ENCODE assay signal across 8 cellular contexts in the genomic region with DNA sequence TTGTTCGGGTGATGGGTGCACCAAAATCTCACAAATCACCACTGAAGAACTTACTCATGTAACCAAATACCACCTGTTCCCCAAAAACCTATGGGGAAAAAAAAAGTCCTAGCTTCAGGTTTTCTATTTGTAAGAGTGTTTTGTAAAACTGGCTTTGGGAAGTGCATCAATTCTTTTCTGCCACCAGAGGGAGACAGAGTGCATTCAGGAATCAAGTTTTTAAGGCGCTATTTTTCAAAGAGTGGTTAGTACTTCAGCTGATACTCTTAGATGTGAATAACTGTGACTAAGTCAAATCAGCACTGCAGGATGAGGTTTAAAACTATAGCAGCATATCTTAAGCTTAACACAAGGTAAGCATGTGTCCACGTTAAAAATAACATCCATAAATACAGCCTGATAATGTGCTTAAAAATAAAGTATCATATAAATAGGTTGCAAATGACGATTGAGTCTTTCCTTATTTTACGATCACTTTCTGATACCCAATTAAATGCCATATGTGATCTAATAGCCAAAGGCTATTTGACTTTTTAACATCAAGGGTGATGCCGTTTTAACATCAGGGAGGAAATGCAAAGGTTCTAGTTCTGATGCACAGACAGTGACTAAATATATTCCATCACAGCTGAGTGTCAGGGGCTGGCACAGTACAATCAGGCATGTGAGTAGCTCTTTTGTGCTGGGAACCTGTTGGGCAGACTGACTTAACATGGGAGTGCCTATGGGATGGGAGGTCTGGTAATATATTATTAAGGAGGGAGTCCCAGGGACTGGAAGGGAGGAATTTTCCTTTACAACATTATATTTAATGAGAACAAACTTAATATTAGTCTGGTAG. TPM values are rescaled to one million over a fixed set of nuclear protein-coding genes. Genes with fewer than 3 reads are reported as not detected.
DNase-seq lines count a peak whose midpoint lies in the region; ATAC-seq, FAIRE-seq and TF ChIP-seq lines count a peak whose summit lies in the region.

No MANE protein-coding gene starts in this region.

- ATAC-seq in A549 (0 out of 6 replicates have a peak, but pooled peaks of 1 of the 2 experiments have one; percentile 41), sciatic nerve (no peak), HG03439 (IDR thresholded peaks at IDR 0.05; ENCODE audit: unreplicated experiment) (no peak)

- TF ChIP-seq POLR2A in A549 (IDR thresholded peaks at IDR 0.05; ENCODE audit: low read length) (no peak), suprapubic skin (IDR thresholded peaks at IDR 0.05) (no peak)

- H3K27me3 ChIP-seq in suprapubic skin: peaks cover 6% of the 10 kb centered on the region

- TF ChIP-seq EP300 in A549 (IDR thresholded peaks at IDR 0.05) (no peak), suprapubic skin (IDR thresholded peaks at IDR 0.05) (no peak)

- FAIRE-seq in A549 (lab: Jason Lieb, UNC): no peak

- H3K27ac ChIP-seq in A549 (no peak overlapping the region), suprapubic skin (no peak overlapping the region)

- no peak overlapping the region for H3K4me2 ChIP-seq in A549

- POLR2A ChIA-PET in A549 (lab: Yijun Ruan, JAX): no interaction called here

- CTCF ChIA-PET in A549 (lab: Yijun Ruan, JAX): interaction anchor here (0.6 to 6.4 kb wide), 42 partner anchors 8 to 1334 kb away, joined by 3 to 58 read pairs (median 4); partner anchors contain the start of gene LYZL2

- no peaks in the 10 kb centered on the region for H3K36me3 ChIP-seq in suprapubic skin

- peak; percentile 42 to 59; a peak in 4 of 5 replicates for TF ChIP-seq RAD21 in A549 (conservative IDR thresholded peaks at IDR 0.05 in 1 of 2, IDR thresholded peaks at IDR 0.05 in 1 of 2)

- no peak overlapping the region for H3K4me3 ChIP-seq in A549
- no peak overlapping the region for H3K4me3 ChIP-seq in astrocyte of the spinal cord (ENCODE audit: low read depth, low read length)
- H3K4me3 ChIP-seq in suprapubic skin: no peak overlapping the region

- intact Hi-C loops in sciatic nerve (cut with DNase I): no loop called here

- 35% methylated on average over 6 of the region's 6 CpGs for WGBS in A549 (ENCODE audit: missing lambda C conversion rate)
- 46% methylated on average over 6 of the region's 6 CpGs for WGBS in suprapubic skin

- H3K9me3 ChIP-seq in A549 (no peaks in the 10 kb centered on the region), suprapubic skin (no peaks in the 10 kb centered on the region)

- H3K4me1 ChIP-seq in A549 (peaks cover 16% of the 10 kb centered on the region), suprapubic skin (no peaks in the 10 kb centered on the region)

- in situ Hi-C loops in astrocyte of the spinal cord (cut with HindIII; ENCODE audit: low sequenced_read_pairs): no loop called here

- peak; percentile 77 for TF ChIP-seq CTCF in A549 (IDR thresholded peaks at IDR 0.05)
- peak; percentile 85 for TF ChIP-seq CTCF in astrocyte of the spinal cord (IDR thresholded peaks at IDR 0.05; ENCODE audit: low read depth, low read length)
- peak; percentile 38 to 85 for TF ChIP-seq CTCF in suprapubic skin (IDR thresholded peaks at IDR 0.05)

- peak; percentile 49 to 77 for DNase-seq in A549 (ENCODE audit: low read depth in 1 of 2, low spot score in 1 of 2)
- peak; percentile 70 for DNase-seq in EH (ENCODE audit: low read depth)
- DNase-seq in NCI-H1694 (lab: John Stamatoyannopoulos, UW): peak; percentile 14
- peak; percentile 72 for DNase-seq in astrocyte of the spinal cord (ENCODE audit: low read depth, low spot score)
- peak; percentile 16 for DNase-seq in iPS DF 4.7 (ENCODE audit: extremely low read depth, low spot score)
- no peak for DNase-seq in suprapubic skin (ENCODE audit: low spot score in 2 of 2)
- no peak for DNase-seq in sciatic nerve (ENCODE audit: low spot score)

TF ChIP-seq in A549, 52 proteins besides CTCF, POLR2A, EP300 and RAD21:
- TF ChIP-seq SMC3 (IDR thresholded peaks at IDR 0.05): peak; percentile 54
- no peak for TF ChIP-seq RARB (CRISPR knock-in tag; IDR thresholded peaks at IDR 0.05)

RNA-seq across cellular contexts. Expression of gene LYZL2, which starts 10.6 kb away (rescaled TPM):
- not detected in 2 replicates for polyA plus RNA-seq in A549 (2011; rRNA removed)
- polyA plus RNA-seq in A549 (2012; cell fraction: cytosol; rRNA removed): not detected in 2 replicates
- not detected in 2 replicates for polyA plus RNA-seq in A549 (2012; cell fraction: nucleus; rRNA removed)
- polyA plus RNA-seq in A549 (2017; fragmentation: RNase III; extraction: RNeasy Plus Mini Kit Qiagen cat#74134 plus additional on column Dnase treatment): not detected in 3 replicates
- not detected in 2 replicates for polyA minus RNA-seq in A549 (2011; rRNA and poly(A)+ RNA removed)
- total RNA-seq in suprapubic skin: not detected
- total RNA-seq in sciatic nerve: not detected

Comparison
In these comparisons a context has a peak if more than half of its experiments do, and no peak if none do; other contexts are left out.
1. DNase-seq: peak in A549 (2 of 2), EH (single experiment), NCI-H1694 (single experiment), astrocyte of the spinal cord (single experiment) and iPS DF 4.7 (single experiment); none in suprapubic skin (0 of 2) and sciatic nerve (single experiment).
2. Peak in every context shown above with its lines, with median percentiles within 50 percentile points of each other: CTCF ChIP-seq.